ENCODE assay signal across 22 cellular contexts in genomic region chr1:228744918-228745317, GRCh38.
"Had no signal": no experiment of that assay in that cellular context is flagged by ENCODE, and none has a peak within 500 bp of the region (broad histone marks: within the 10 kb centered on the region; RNA-seq: fewer than 3 reads in every experiment).

No MANE protein-coding gene starts in this region.

- ATAC-seq: activated CD8-positive, alpha-beta T cell treated with anti-CD3 and anti-CD28 coated beads, Interleukin-2, amount 10 ng/mL, durations not matched to agents 7 days and 5 days; WTC11 had no signal

- H3K4me1 ChIP-seq: adrenal gland had no signal

- DNase-seq: activated CD4-positive, alpha-beta T cell treated with anti-CD3 and anti-CD28 coated beads for 48 hours; activated CD4-positive, alpha-beta T cell treated with anti-CD3 and anti-CD28 coated beads, Interleukin-2, amount 50 U/mL, for 4 hours; activated CD4-positive, CD25-positive, alpha-beta regulatory T cell treated with anti-CD3 and anti-CD28 coated beads, Interleukin-2, amount 50 U/mL, for 72 hours; activated CD8-positive, alpha-beta memory T cell treated with anti-CD3 and anti-CD28 coated beads, Interleukin-2, amount 50 U/mL, for 48 hours; activated CD8-positive, alpha-beta T cell treated with anti-CD3 and anti-CD28 coated beads, Interleukin-2, amount 10 ng/mL, durations not matched to agents 7 days and 5 days; activated naive CD4-positive, alpha-beta T cell treated with anti-CD3 and anti-CD28 coated beads, Interleukin-2, amount 50 U/mL, for 16 hours; activated naive CD8-positive, alpha-beta T cell treated with anti-CD3 and anti-CD28 coated beads, Interleukin-2, amount 10 ng/mL, durations not matched to agents 7 days and 5 days; activated T-cell treated with anti-CD3 and anti-CD28 coated beads, Interleukin-2, amount 50 U/mL, for 1 hour; adrenal gland; KG1; MV-4-11; NCI-H1092 treated with DMSO at 0.1 percent for 48 hours; NCI-H1417 treated with DMSO at 0.1 percent for 48 hours; NCI-H1694; NCI-H2029; NCI-H2107; NCI-H2171 treated with DMSO at 0.1 percent for 48 hours; NCI-H510A treated with DMSO at 0.1 percent for 48 hours; NCI-H69; SHP77 treated with DMSO at 0.1 percent for 48 hours had no signal

- H3K27me3 ChIP-seq: adrenal gland had no signal

- H3K27ac Mint-ChIP-seq: activated CD8-positive, alpha-beta T cell treated with anti-CD3 and anti-CD28 coated beads, Interleukin-2, amount 10 ng/mL, durations not matched to agents 7 days and 5 days; activated naive CD8-positive, alpha-beta T cell treated with anti-CD3 and anti-CD28 coated beads, Interleukin-2, amount 10 ng/mL, durations not matched to agents 7 days and 5 days; T-helper 1 cell treated with Interleukin-12 subunit alpha and Interleukin-12 subunit beta and Interleukin-4 antibody, amounts not matched to agents 30 μg/mL and 1 μg/mL, for 36 hours; WTC11 had no signal

- H3K9me3 ChIP-seq: adrenal gland had no signal

- H3K9me3 Mint-ChIP-seq: activated naive CD8-positive, alpha-beta T cell treated with anti-CD3 and anti-CD28 coated beads, Interleukin-2, amount 10 ng/mL, durations not matched to agents 7 days and 5 days; T-helper 1 cell treated with Interleukin-12 subunit alpha and Interleukin-12 subunit beta and Interleukin-4 antibody, amounts not matched to agents 30 μg/mL and 1 μg/mL, for 36 hours; WTC11 had no signal

- H3K27ac ChIP-seq: adrenal gland had no signal

- H3K4me3 ChIP-seq: adrenal gland had no signal

- H3K4me3 Mint-ChIP-seq: activated CD8-positive, alpha-beta T cell treated with anti-CD3 and anti-CD28 coated beads, Interleukin-2, amount 10 ng/mL, durations not matched to agents 7 days and 5 days; activated naive CD8-positive, alpha-beta T cell treated with anti-CD3 and anti-CD28 coated beads, Interleukin-2, amount 10 ng/mL, durations not matched to agents 7 days and 5 days; T-helper 1 cell treated with Interleukin-12 subunit alpha and Interleukin-12 subunit beta and Interleukin-4 antibody, amounts not matched to agents 30 μg/mL and 1 μg/mL, for 36 hours; WTC11 had no signal
